ENCODE assay signal across 1 cellular context in genomic region chr18:24231773-24232735, GRCh38.
TF ChIP-seq lines count a peak whose summit lies in the region.

No MANE protein-coding gene starts in this region.

TF ChIP-seq in SK-N-SH, 30 proteins besides CTCF, POLR2A, EP300 and RAD21 (continued from another document):
- TF ChIP-seq SIN3A (IDR thresholded peaks at IDR 0.05; ENCODE audit: borderline replicate concordance, low read depth, low read length) = no peak
- TF ChIP-seq SMC3 (IDR thresholded peaks at IDR 0.05; ENCODE audit: low read depth, low read length) = no peak
- no peak for TF ChIP-seq GABPA (IDR thresholded peaks at IDR 0.05; ENCODE audit: low read depth)
- no peak for TF ChIP-seq RXRA (IDR thresholded peaks at IDR 0.05; ENCODE audit: borderline replicate concordance, low read depth)
- TF ChIP-seq YY1 (IDR thresholded peaks at IDR 0.05; ENCODE audit: low read depth) = no peak
- TF ChIP-seq, protein P1, sequence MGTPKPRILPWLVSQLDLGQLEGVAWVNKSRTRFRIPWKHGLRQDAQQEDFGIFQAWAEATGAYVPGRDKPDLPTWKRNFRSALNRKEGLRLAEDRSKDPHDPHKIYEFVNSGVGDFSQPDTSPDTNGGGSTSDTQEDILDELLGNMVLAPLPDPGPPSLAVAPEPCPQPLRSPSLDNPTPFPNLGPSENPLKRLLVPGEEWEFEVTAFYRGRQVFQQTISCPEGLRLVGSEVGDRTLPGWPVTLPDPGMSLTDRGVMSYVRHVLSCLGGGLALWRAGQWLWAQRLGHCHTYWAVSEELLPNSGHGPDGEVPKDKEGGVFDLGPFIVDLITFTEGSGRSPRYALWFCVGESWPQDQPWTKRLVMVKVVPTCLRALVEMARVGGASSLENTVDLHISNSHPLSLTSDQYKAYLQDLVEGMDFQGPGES (IDR thresholded peaks at IDR 0.05; ENCODE audit: low read depth, low read length) = no peak
- no peak for TF ChIP-seq RCOR1 (IDR thresholded peaks at IDR 0.05; ENCODE audit: low read length)
- no peak; the same call in 1 of the 2 replicates for TF ChIP-seq TEAD4 (IDR thresholded peaks at IDR 0.05; ENCODE audit: borderline replicate concordance, insufficient read depth)
- no peak for TF ChIP-seq CHD2 (IDR thresholded peaks at IDR 0.05; ENCODE audit: low read length, partially characterized antibody)
- TF ChIP-seq, protein P2, sequence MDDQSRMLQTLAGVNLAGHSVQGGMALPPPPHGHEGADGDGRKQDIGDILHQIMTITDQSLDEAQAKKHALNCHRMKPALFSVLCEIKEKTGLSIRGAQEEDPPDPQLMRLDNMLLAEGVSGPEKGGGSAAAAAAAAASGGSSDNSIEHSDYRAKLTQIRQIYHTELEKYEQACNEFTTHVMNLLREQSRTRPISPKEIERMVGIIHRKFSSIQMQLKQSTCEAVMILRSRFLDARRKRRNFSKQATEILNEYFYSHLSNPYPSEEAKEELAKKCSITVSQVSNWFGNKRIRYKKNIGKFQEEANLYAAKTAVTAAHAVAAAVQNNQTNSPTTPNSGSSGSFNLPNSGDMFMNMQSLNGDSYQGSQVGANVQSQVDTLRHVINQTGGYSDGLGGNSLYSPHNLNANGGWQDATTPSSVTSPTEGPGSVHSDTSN (IDR thresholded peaks at IDR 0.05) = peak; percentile 80
- TF ChIP-seq TCF12 (IDR thresholded peaks at IDR 0.05) = peak; percentile 44
- TF ChIP-seq MAX (IDR thresholded peaks at IDR 0.05; ENCODE audit: low read depth) = no peak
- TF ChIP-seq POLR2AphosphoS5 (IDR thresholded peaks at IDR 0.05; ENCODE audit: low read depth, low read length) = no peak
- TF ChIP-seq JUND (IDR thresholded peaks at IDR 0.05) = peak; percentile 46; the same call in 1 of the 2 replicates
- peak; percentile 73 for TF ChIP-seq NFIC (IDR thresholded peaks at IDR 0.05; ENCODE audit: borderline replicate concordance)
- TF ChIP-seq GATA2 (CRISPR knock-in tag; IDR thresholded peaks at IDR 0.05) = no peak
TF ChIP-seq in SK-N-SH: peak in this region for 4.
